ENCODE assay signal across 26 cellular contexts in the genomic region with DNA sequence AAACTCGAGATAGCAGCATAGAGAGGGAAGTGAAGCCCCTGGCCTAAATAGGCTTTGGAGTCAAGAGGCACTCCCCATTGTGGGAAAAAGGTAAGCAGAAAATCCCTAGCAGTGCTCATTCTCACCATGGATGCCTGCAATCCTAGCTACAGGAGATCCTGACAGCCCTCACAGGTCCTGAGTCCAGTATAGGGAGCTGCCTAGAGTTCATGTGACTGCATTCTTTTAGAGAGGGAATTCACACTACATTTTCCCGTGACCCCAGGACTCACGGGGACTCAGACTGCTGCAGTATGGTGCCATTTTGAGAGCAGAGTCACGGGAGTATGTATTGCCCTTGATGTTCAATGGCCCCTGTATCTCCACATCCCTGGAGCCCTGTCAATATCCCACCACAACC.
"Had no signal": no experiment of that assay in that cellular context is flagged by ENCODE, and none has a peak within 500 bp of the region (broad histone marks: within the 10 kb centered on the region; RNA-seq: fewer than 3 reads in every experiment).

No MANE protein-coding gene starts in this region.

- FAIRE-seq: kidney had no signal

- H3K27ac ChIP-seq: left ventricle myocardium inferior, ovary, right atrium auricular region, right lobe of liver, testis, thyroid gland, transverse colon, upper lobe of left lung, vagina had no signal

- H3K9me3 Mint-ChIP-seq: immature natural killer cell; naive thymus-derived CD4-positive, alpha-beta T cell; natural killer cell treated with Interleukin-12 subunit alpha and Interleukin-12 subunit beta and Interleukin-15 and Interleukin-18, amount 100 ng/mL, for 72 hours; stimulated activated memory B cell treated with anti-CD40 and anti-IgM and Interleukin-4, amounts not matched to agents 10 μg/mL and 1 μg/mL and 100 μg/mL, for 72 hours; stimulated activated naive CD8-positive, alpha-beta T cell treated with anti-CD3 and anti-CD28 coated beads, Interleukin-15, amount 100 ng/mL, for 72 hours had no signal

- H3K27ac Mint-ChIP-seq: immature natural killer cell; naive thymus-derived CD4-positive, alpha-beta T cell; natural killer cell treated with Interleukin-12 subunit alpha and Interleukin-12 subunit beta and Interleukin-15 and Interleukin-18, amount 100 ng/mL, for 72 hours; stimulated activated memory B cell treated with anti-CD40 and anti-IgM and Interleukin-4, amounts not matched to agents 10 μg/mL and 1 μg/mL and 100 μg/mL, for 72 hours had no signal

- H3K36me3 ChIP-seq: left ventricle myocardium inferior, ovary, right atrium auricular region, right lobe of liver, thyroid gland, transverse colon, upper lobe of left lung, vagina had no signal

- H3K4me1 Mint-ChIP-seq: immature natural killer cell; naive thymus-derived CD4-positive, alpha-beta T cell; stimulated activated memory B cell treated with anti-CD40 and anti-IgM and Interleukin-4, amounts not matched to agents 10 μg/mL and 1 μg/mL and 100 μg/mL, for 72 hours; stimulated activated naive CD8-positive, alpha-beta T cell treated with anti-CD3 and anti-CD28 coated beads, Interleukin-15, amount 100 ng/mL, for 72 hours had no signal

- H3K4me2 ChIP-seq: smooth muscle cell had no signal

- H3K36me3 Mint-ChIP-seq: immature natural killer cell; naive thymus-derived CD4-positive, alpha-beta T cell; natural killer cell treated with Interleukin-12 subunit alpha and Interleukin-12 subunit beta and Interleukin-15 and Interleukin-18, amount 100 ng/mL, for 72 hours; stimulated activated memory B cell treated with anti-CD40 and anti-IgM and Interleukin-4, amounts not matched to agents 10 μg/mL and 1 μg/mL and 100 μg/mL, for 72 hours had no signal

- H3K27me3 ChIP-seq: ovary, right atrium auricular region, right lobe of liver, testis, thyroid gland, transverse colon, upper lobe of left lung, vagina had no signal

- H3K4me3 Mint-ChIP-seq: immature natural killer cell; naive thymus-derived CD4-positive, alpha-beta T cell; natural killer cell treated with Interleukin-12 subunit alpha and Interleukin-12 subunit beta and Interleukin-15 and Interleukin-18, amount 100 ng/mL, for 72 hours; stimulated activated memory B cell treated with anti-CD40 and anti-IgM and Interleukin-4, amounts not matched to agents 10 μg/mL and 1 μg/mL and 100 μg/mL, for 72 hours; stimulated activated naive CD8-positive, alpha-beta T cell treated with anti-CD3 and anti-CD28 coated beads, Interleukin-15, amount 100 ng/mL, for 72 hours had no signal

- H3K27me3 Mint-ChIP-seq: stimulated activated memory B cell treated with anti-CD40 and anti-IgM and Interleukin-4, amounts not matched to agents 10 μg/mL and 1 μg/mL and 100 μg/mL, for 72 hours had no signal

- H3K4me3 ChIP-seq: left ventricle myocardium inferior, lung, mucosa of descending colon, ovary, right atrium auricular region, right lobe of liver, smooth muscle cell, testis, thyroid gland, transverse colon, upper lobe of left lung, vagina had no signal

- H3K4me1 ChIP-seq: left ventricle myocardium inferior, right atrium auricular region, right lobe of liver, testis, thyroid gland, transverse colon, upper lobe of left lung, vagina had no signal

- H3K9me3 ChIP-seq: left ventricle myocardium inferior, mucosa of descending colon, ovary, right atrium auricular region, testis, thyroid gland, transverse colon, upper lobe of left lung, vagina had no signal

- DNase-seq: hippocampal formation; immature natural killer cell; kidney; left colon; left ventricle myocardium inferior; midbrain; mucosa of descending colon; naive thymus-derived CD4-positive, alpha-beta T cell; ovary; right lobe of liver; stimulated activated CD4-positive, alpha-beta T cell treated with anti-CD3 and anti-CD28 coated beads, Interleukin-1b, Interleukin-23, amount 100 ng/mL, for 48 hours; stimulated activated CD4-positive, alpha-beta T cell treated with anti-CD3 and anti-CD28 coated beads, Interleukin-2, amount 100 ng/mL, for 48 hours; stimulated activated CD4-positive, alpha-beta T cell treated with anti-CD3 and anti-CD28 coated beads, Interleukin-4, amount 100 ng/mL, for 4 hours; stimulated activated CD8-positive, alpha-beta memory T cell treated with anti-CD3 and anti-CD28 coated beads, Interleukin-4, amount 100 ng/mL, for 48 hours; stimulated activated naive CD4-positive, alpha-beta T cell treated with Interleukin-2 at 50 U/mL for 16 hours; stimulated activated naive CD8-positive, alpha-beta T cell treated with anti-CD3 and anti-CD28 coated beads, Interleukin-15, amount 100 ng/mL, for 72 hours; testis; thyroid gland; transverse colon; upper lobe of left lung had no signal

- ATAC-seq: left colon; mucosa of descending colon; naive thymus-derived CD4-positive, alpha-beta T cell; stimulated activated memory B cell treated with anti-CD40 and anti-IgM and Interleukin-4, amounts not matched to agents 10 μg/mL and 1 μg/mL and 100 μg/mL, for 72 hours; stimulated activated naive CD8-positive, alpha-beta T cell treated with anti-CD3 and anti-CD28 coated beads, Interleukin-15, amount 100 ng/mL, for 72 hours had no signal
